In the genomic region with DNA sequence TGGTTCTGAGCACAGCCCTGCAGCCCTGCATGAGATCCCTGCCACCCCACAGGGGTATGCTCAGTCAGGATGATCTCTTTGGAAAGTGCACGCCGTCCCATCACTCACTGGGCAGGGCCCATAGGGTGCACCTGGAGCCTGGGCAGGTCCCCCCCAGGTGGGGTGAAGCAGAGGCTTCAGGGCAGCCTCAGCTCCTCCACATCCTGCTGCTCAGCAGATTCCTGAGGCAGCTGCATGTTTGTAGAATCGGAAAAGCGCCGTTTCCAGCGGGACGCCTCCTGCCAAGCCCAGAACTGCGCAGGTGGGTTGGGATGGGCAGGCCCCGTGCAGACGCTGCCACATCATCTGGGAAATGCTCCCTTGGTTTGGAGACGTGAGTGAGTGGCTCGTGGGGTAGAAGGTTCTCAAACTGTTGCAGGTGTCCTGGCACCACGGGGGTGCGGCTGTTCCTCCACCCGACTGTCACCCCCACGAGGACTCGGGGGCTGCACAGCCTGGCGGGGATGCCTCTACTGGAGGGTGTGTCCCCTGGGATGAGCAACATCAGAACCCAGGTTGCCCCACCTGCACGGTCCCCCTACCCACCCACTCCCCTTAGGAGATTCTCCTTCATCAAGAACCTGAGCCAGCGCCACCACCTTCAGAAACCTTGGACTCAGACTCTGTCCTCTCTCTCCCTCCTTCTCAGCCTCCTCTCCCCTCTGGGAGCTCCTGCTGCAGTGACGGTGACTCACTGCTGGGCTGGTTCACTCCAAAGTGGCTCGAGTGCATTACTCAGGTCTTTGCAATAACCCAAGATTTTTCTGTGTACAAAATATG, we compare ENCODE assay signal across 22 cellular contexts.
DNase-seq lines count a peak whose midpoint lies in the region; ATAC-seq, FAIRE-seq and TF ChIP-seq lines count a peak whose summit lies in the region.
"Had no signal": no experiment of that assay in that cellular context is flagged by ENCODE, and none has a peak within 500 bp of the region (broad histone marks: within the 10 kb centered on the region; RNA-seq: fewer than 3 reads in every experiment).

No MANE protein-coding gene starts in this region.

- H3K4me1 ChIP-seq in neural progenitor cell (peaks cover 18% of the 10 kb centered on the region), upper lobe of right lung (no peaks in the 10 kb centered on the region)
- H3K4me1 ChIP-seq: right lobe of liver, upper lobe of left lung had no signal

- no peaks in the 10 kb centered on the region for H4K20me1 ChIP-seq in neural progenitor cell (ENCODE audit: low read depth)

- ATAC-seq in upper lobe of right lung (no peak), GM18909 (IDR thresholded peaks at IDR 0.05; ENCODE audit: poor library complexity, unreplicated experiment) (no peak), HG03521 (IDR thresholded peaks at IDR 0.05; ENCODE audit: unreplicated experiment) (no peak)
- ATAC-seq: GM12878, K562, right lobe of liver had no signal

- peaks cover 7% of the 10 kb centered on the region for H3K27me3 Mint-ChIP-seq in neural progenitor cell (ENCODE audit: insufficient read depth, low read depth)
- H3K27me3 Mint-ChIP-seq: activated B cell treated with CpG ODN at 0.5 μM for 24 hours had no signal

- no peak overlapping the region for H3K4me3 ChIP-seq in brain microvascular endothelial cell (ENCODE audit: low read depth, low read length)
- no peak overlapping the region for H3K4me3 ChIP-seq in neural progenitor cell
- H3K4me3 ChIP-seq in upper lobe of right lung, result no peak overlapping the region
- H3K4me3 ChIP-seq: GM12878, K562, right lobe of liver, upper lobe of left lung had no signal

- TF ChIP-seq CTCF in brain microvascular endothelial cell (IDR thresholded peaks at IDR 0.05; ENCODE audit: low read depth, low read length, missing control alignments) (no peak), neural progenitor cell (IDR thresholded peaks at IDR 0.05) (no peak), upper lobe of right lung (IDR thresholded peaks at IDR 0.05) (no peak)

- H3K27ac Mint-ChIP-seq in neural progenitor cell, result peak overlapping the region; percentile 92
- H3K27ac Mint-ChIP-seq: activated B cell treated with CpG ODN at 0.5 μM for 24 hours had no signal

- H3K9me3 Mint-ChIP-seq in neural progenitor cell, result no peaks in the 10 kb centered on the region
- H3K9me3 Mint-ChIP-seq: activated B cell treated with CpG ODN at 0.5 μM for 24 hours, neural crest cell had no signal

- peak overlapping the region; percentile 64 for H3K4me3 Mint-ChIP-seq in neural progenitor cell
- H3K4me3 Mint-ChIP-seq: activated B cell treated with CpG ODN at 0.5 μM for 24 hours, neural crest cell had no signal

- no peak overlapping the region for H3K4me2 ChIP-seq in neural progenitor cell

- no peak overlapping the region for H3K27ac ChIP-seq in brain microvascular endothelial cell
- H3K27ac ChIP-seq in neural progenitor cell, result no peak overlapping the region
- no peak overlapping the region for H3K27ac ChIP-seq in upper lobe of right lung
- H3K27ac ChIP-seq: C4-2B, right lobe of liver, upper lobe of left lung had no signal

- H3K27me3 ChIP-seq in brain microvascular endothelial cell (replicated peaks) (no peaks in the 10 kb centered on the region), neural progenitor cell (no peaks in the 10 kb centered on the region), upper lobe of right lung (no peaks in the 10 kb centered on the region)
- H3K27me3 ChIP-seq: right lobe of liver, upper lobe of left lung had no signal

- in situ Hi-C loops in brain microvascular endothelial cell (cut with HindIII; ENCODE audit: low pct_ligation_motif_present, low sequenced_read_pairs), result no loop called here

- peak; percentile 66 for FAIRE-seq in HTR-8/SVneo (lab: Jason Lieb, UNC)
- FAIRE-seq: GM12878, K562 had no signal

- DNase-seq in AG20443 (ENCODE audit: low spot score), result peak; percentile 61
- DNase-seq in HTR-8/SVneo (ENCODE audit: insufficient read length, low spot score), result peak; percentile 75
- peak; percentile 3 for DNase-seq in brain microvascular endothelial cell
- DNase-seq in neural progenitor cell (ENCODE audit: low spot score), result no peak
- DNase-seq in upper lobe of right lung, result no peak
- no peak for DNase-seq in DMS 273 (lab: John Stamatoyannopoulos, UW; ENCODE audit: unreplicated experiment)
- DNase-seq: activated B cell treated with CpG ODN at 0.5 μM for 24 hours; activated naive CD4-positive, alpha-beta T cell treated with Interleukin-2 at 50 U/mL for 16 hours; DMS79 treated with DMSO at 0.1 percent for 48 hours; effector memory CD4-positive, alpha-beta T cell; H7; NCI-H1105 treated with DMSO at 0.1 percent for 48 hours; NCI-H446; stimulated activated CD4-positive, alpha-beta T cell treated with anti-CD3 and anti-CD28 coated beads, Interleukin-4, amount 100 ng/mL, for 4 hours had no signal

- H3K36me3 ChIP-seq in brain microvascular endothelial cell (replicated peaks) (no peaks in the 10 kb centered on the region), neural progenitor cell (no peaks in the 10 kb centered on the region), upper lobe of right lung (no peaks in the 10 kb centered on the region)
- H3K36me3 ChIP-seq: right lobe of liver, upper lobe of left lung had no signal

- H3F3A ChIP-seq in neural progenitor cell (ENCODE audit: low read depth), result no peaks in the 10 kb centered on the region

- H3K36me3 Mint-ChIP-seq in neural progenitor cell, result no peaks in the 10 kb centered on the region

- H3K9me3 ChIP-seq in neural progenitor cell (ENCODE audit: low read depth) (no peaks in the 10 kb centered on the region), upper lobe of right lung (no peaks in the 10 kb centered on the region)
- H3K9me3 ChIP-seq: right lobe of liver, upper lobe of left lung had no signal

- H3K79me2 ChIP-seq in neural progenitor cell (ENCODE audit: low read depth), result no peaks in the 10 kb centered on the region

- H2AFZ ChIP-seq in neural progenitor cell (replicated peaks), result no peak overlapping the region

- peaks cover 31% of the 10 kb centered on the region for H3K4me1 Mint-ChIP-seq in neural progenitor cell
- H3K4me1 Mint-ChIP-seq: activated B cell treated with CpG ODN at 0.5 μM for 24 hours had no signal

- no peak overlapping the region for H3K9ac ChIP-seq in neural progenitor cell

- intact Hi-C loops in upper lobe of right lung (cut with DNase I), result no loop called here

Comparison
In these comparisons a context has a peak if more than half of its experiments do, and no peak if none do; other contexts are left out.
1. DNase-seq: peak in AG20443 (single experiment), HTR-8/SVneo (single experiment) and brain microvascular endothelial cell (single experiment); none in neural progenitor cell (single experiment), upper lobe of right lung (single experiment) and DMS 273 (single experiment).